25 cellular contexts compared by ENCODE assay signal in the genomic region with DNA sequence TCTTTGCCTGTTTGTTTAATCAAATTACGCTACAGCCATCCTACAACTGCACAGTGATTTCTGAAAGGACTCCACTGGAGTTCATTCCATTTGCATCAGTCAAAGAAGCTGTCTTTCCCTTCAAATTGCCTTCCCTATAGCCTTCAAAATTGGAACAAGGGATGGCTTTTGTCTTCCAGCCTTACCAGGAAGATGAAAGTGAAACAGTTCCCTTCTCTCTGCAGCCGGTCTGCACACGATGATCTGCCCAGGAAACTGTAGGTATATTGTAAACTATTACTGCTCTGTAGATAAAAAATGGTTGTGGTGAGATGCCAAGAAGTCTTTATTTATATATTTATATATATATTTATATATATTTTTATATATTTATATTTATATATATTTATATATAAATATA.
A peak's percentile ranks its signal among the peaks of the same experiment; 100 is the strongest.
DNase-seq lines count a peak whose midpoint lies in the region; ATAC-seq, FAIRE-seq and TF ChIP-seq lines count a peak whose summit lies in the region.
"Had no signal": no experiment of that assay in that cellular context is flagged by ENCODE, and none has a peak within 500 bp of the region (broad histone marks: within the 10 kb centered on the region; RNA-seq: fewer than 3 reads in every experiment).

No MANE protein-coding gene starts in this region.

- H3K9me3 Mint-ChIP-seq in activated T-helper 2 cell treated with anti-CD3 and anti-CD28 coated beads, Interferon-gamma antibody, Interleukin-2, Interleukin-4, amounts not matched to agents 10 μg/mL and 5 μg/mL and 100 μg/mL, durations not matched to agents 14 hours and 24 hours and 36 hours = no peaks in the 10 kb centered on the region
- no peaks in the 10 kb centered on the region for H3K9me3 Mint-ChIP-seq in HFFc6
- H3K9me3 Mint-ChIP-seq: naive thymus-derived CD8-positive, alpha-beta T cell; T-cell had no signal

- DNase-seq in AG08396 (ENCODE audit: low spot score) = peak; percentile 8
- peak; percentile 38 for DNase-seq in H4 (ENCODE audit: low spot score)
- peak; percentile 43 for DNase-seq in RPMI7951 (ENCODE audit: low read depth)
- DNase-seq in fibroblast of peridontal ligament (ENCODE audit: extremely low read depth) = peak; percentile 9
- no peak for DNase-seq in HTR-8/SVneo (ENCODE audit: insufficient read length, low spot score)
- DNase-seq in activated T-helper 2 cell treated with anti-CD3 and anti-CD28 coated beads, Interferon-gamma antibody, Interleukin-2, Interleukin-4, amounts not matched to agents 10 μg/mL and 5 μg/mL and 100 μg/mL, durations not matched to agents 14 hours and 24 hours and 36 hours (ENCODE audit: low spot score) = no peak
- no peak for DNase-seq in HFFc6
- DNase-seq: activated CD4-positive, alpha-beta T cell treated with anti-CD3 and anti-CD28 coated beads, Interleukin-2, amount 50 U/mL, for 4 hours; activated naive CD4-positive, alpha-beta T cell treated with anti-CD3 and anti-CD28 coated beads, Interleukin-2, amount 50 U/mL, for 16 hours; activated T-cell treated with anti-CD3 and anti-CD28 coated beads, Interleukin-2, amount 50 U/mL, for 1 hour; hippocampal formation; Kasumi-1; naive thymus-derived CD8-positive, alpha-beta T cell; NCI-H2227 treated with DMSO at 0.1 percent for 48 hours; pancreas; stimulated activated CD4-positive, alpha-beta T cell treated with anti-CD3 and anti-CD28 coated beads, Interleukin-1b, Interleukin-23, amount 100 ng/mL, for 48 hours; stimulated activated naive CD4-positive, alpha-beta T cell; T-cell; tibial artery; WERI-Rb-1 had no signal

- peaks cover 24% of the 10 kb centered on the region for H3K4me1 Mint-ChIP-seq in activated T-helper 2 cell treated with anti-CD3 and anti-CD28 coated beads, Interferon-gamma antibody, Interleukin-2, Interleukin-4, amounts not matched to agents 10 μg/mL and 5 μg/mL and 100 μg/mL, durations not matched to agents 14 hours and 24 hours and 36 hours (ENCODE audit: low read depth)
- H3K4me1 Mint-ChIP-seq in HFFc6 (ENCODE audit: low read depth) = peaks cover 13% of the 10 kb centered on the region
- H3K4me1 Mint-ChIP-seq: brain had no signal

- H3K36me3 Mint-ChIP-seq in activated T-helper 2 cell treated with anti-CD3 and anti-CD28 coated beads, Interferon-gamma antibody, Interleukin-2, Interleukin-4, amounts not matched to agents 10 μg/mL and 5 μg/mL and 100 μg/mL, durations not matched to agents 14 hours and 24 hours and 36 hours (ENCODE audit: low read depth) = no peaks in the 10 kb centered on the region
- no peaks in the 10 kb centered on the region for H3K36me3 Mint-ChIP-seq in HFFc6 (ENCODE audit: low read depth)
- H3K36me3 Mint-ChIP-seq: brain; naive thymus-derived CD8-positive, alpha-beta T cell; T-cell had no signal

- H3K27me3 Mint-ChIP-seq in activated T-helper 2 cell treated with anti-CD3 and anti-CD28 coated beads, Interferon-gamma antibody, Interleukin-2, Interleukin-4, amounts not matched to agents 10 μg/mL and 5 μg/mL and 100 μg/mL, durations not matched to agents 14 hours and 24 hours and 36 hours (ENCODE audit: low read depth) = peaks cover 10% of the 10 kb centered on the region
- H3K27me3 Mint-ChIP-seq in HFFc6 (ENCODE audit: insufficient read depth) = peaks cover 4% of the 10 kb centered on the region

- no peak for FAIRE-seq in HTR-8/SVneo (lab: Jason Lieb, UNC)
- FAIRE-seq: endothelial cell of umbilical vein, islet of Langerhans had no signal

- intact Hi-C loops in activated T-helper 2 cell treated with anti-CD3 and anti-CD28 coated beads, Interferon-gamma antibody, Interleukin-2, Interleukin-4, amounts not matched to agents 10 μg/mL and 5 μg/mL and 100 μg/mL, durations not matched to agents 14 hours and 24 hours and 36 hours (cut with micrococcal nuclease) = no loop called here

- TF ChIP-seq CTCF in HFFc6 (IDR thresholded peaks at IDR 0.05) = no peak

- H3K4me3 Mint-ChIP-seq in activated T-helper 2 cell treated with anti-CD3 and anti-CD28 coated beads, Interferon-gamma antibody, Interleukin-2, Interleukin-4, amounts not matched to agents 10 μg/mL and 5 μg/mL and 100 μg/mL, durations not matched to agents 14 hours and 24 hours and 36 hours (ENCODE audit: low read depth) = no peak overlapping the region
- no peak overlapping the region for H3K4me3 Mint-ChIP-seq in HFFc6
- H3K4me3 Mint-ChIP-seq: brain, T-cell had no signal

- H3K27ac Mint-ChIP-seq in activated T-helper 2 cell treated with anti-CD3 and anti-CD28 coated beads, Interferon-gamma antibody, Interleukin-2, Interleukin-4, amounts not matched to agents 10 μg/mL and 5 μg/mL and 100 μg/mL, durations not matched to agents 14 hours and 24 hours and 36 hours = no peak overlapping the region
- no peak overlapping the region for H3K27ac Mint-ChIP-seq in HFFc6
- H3K27ac Mint-ChIP-seq: naive thymus-derived CD8-positive, alpha-beta T cell; T-cell had no signal

- ATAC-seq in HG02610 (IDR thresholded peaks at IDR 0.05; ENCODE audit: unreplicated experiment) = no peak
- ATAC-seq: naive thymus-derived CD8-positive, alpha-beta T cell; pancreas; sciatic nerve; T-cell had no signal

Comparison
In these comparisons a context has a peak if more than half of its experiments do, and no peak if none do; other contexts are left out.
1. DNase-seq: peak in AG08396 (single experiment), H4 (single experiment), RPMI7951 (single experiment) and fibroblast of peridontal ligament (single experiment); none in HTR-8/SVneo (single experiment), activated T-helper 2 cell treated with anti-CD3 and anti-CD28 coated beads, Interferon-gamma antibody, Interleukin-2, Interleukin-4, amounts not matched to agents 10 μg/mL and 5 μg/mL and 100 μg/mL, durations not matched to agents 14 hours and 24 hours and 36 hours (single experiment) and HFFc6 (single experiment).